Comparison of ENCODE assay signal across 8 cellular contexts in the genomic region with DNA sequence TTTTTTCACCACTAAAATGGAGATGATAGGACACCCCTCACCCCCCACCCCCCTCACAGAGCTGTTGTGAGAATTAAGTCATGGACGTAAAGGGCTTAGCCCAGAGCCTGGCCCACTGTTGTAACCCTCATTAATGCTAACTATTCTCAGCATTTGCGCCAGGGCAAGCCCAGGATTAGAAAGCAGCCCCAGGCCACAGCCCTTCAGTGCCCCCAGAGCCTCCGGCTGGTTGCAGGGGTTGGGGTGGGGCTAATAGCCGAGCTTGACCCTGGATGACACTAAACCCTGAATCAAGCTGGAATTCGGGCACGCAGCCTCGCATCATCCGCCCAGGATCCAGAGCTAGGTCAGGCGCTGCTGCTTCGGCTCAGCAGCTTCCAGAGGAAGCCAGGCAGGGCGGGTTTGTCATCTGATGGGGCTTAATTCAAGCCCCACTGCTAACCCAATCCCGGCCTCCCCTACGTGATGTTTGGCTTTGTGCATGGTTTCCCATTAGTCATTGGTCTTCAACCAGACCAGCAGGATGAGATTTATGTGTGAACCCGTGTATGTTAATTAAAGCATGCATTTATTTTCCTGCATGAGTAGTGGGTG. TPM values are rescaled to one million over a fixed set of nuclear protein-coding genes. Genes with fewer than 3 reads are reported as not detected.
DNase-seq lines count a peak whose midpoint lies in the region; ATAC-seq and TF ChIP-seq lines count a peak whose summit lies in the region.

No MANE protein-coding gene starts in this region.

- H3K27ac ChIP-seq in gastroesophageal sphincter (peak overlapping the region in 3 of 4 donors; percentile 81 to 88 (median 86)), trophoblast cell (ENCODE audit: low read depth, low read length) (no peak overlapping the region)

- H3K4me3 ChIP-seq in gastroesophageal sphincter = peak overlapping the region in 1 of 2 donors; percentile 94
- H3K4me3 ChIP-seq in trophoblast cell (ENCODE audit: low read depth, low read length) = no peak overlapping the region

- peaks cover 7% of the 10 kb centered on the region for H3K79me1 ChIP-seq in trophoblast cell (ENCODE audit: low read length)

- no peaks in the 10 kb centered on the region for H3K27me3 Mint-ChIP-seq in activated CD8-positive, alpha-beta memory T cell treated with anti-CD3 and anti-CD28 coated beads, Interleukin-2, amount 10 ng/mL, durations not matched to agents 7 days and 5 days
- H3K27me3 Mint-ChIP-seq in activated B cell treated with CpG ODN at 0.5 μM for 24 hours = no peaks in the 10 kb centered on the region

- no peaks in the 10 kb centered on the region for H3K9me3 Mint-ChIP-seq in activated CD8-positive, alpha-beta memory T cell treated with anti-CD3 and anti-CD28 coated beads, Interleukin-2, amount 10 ng/mL, durations not matched to agents 7 days and 5 days (ENCODE audit: low read depth)
- H3K9me3 Mint-ChIP-seq in activated B cell treated with CpG ODN at 0.5 μM for 24 hours = no peaks in the 10 kb centered on the region

- H2AK5ac ChIP-seq in trophoblast cell (ENCODE audit: low read length) = no peak overlapping the region

- CTCF ChIA-PET in activated CD8-positive, alpha-beta memory T cell treated with anti-CD3 and anti-CD28 coated beads, Interleukin-2, amount 10 ng/mL, durations not matched to agents 7 days and 5 days (lab: Charles Lee) = interaction anchor here (0.9 to 1.5 kb wide), 6 partner anchors 7 to 266 kb away, joined by 3 to 8 read pairs (median 3); no protein-coding TSS in a partner anchor
- CTCF ChIA-PET in activated B cell treated with CpG ODN at 0.5 μM for 24 hours (lab: Charles Lee) = interaction anchor here (0.6 to 0.9 kb wide), 2 partner anchors 16 to 95 kb away, joined by 3 to 4 read pairs; no protein-coding TSS in a partner anchor

- no peak overlapping the region for H3K9ac ChIP-seq in trophoblast cell (ENCODE audit: low read length)

- POLR2A ChIA-PET in activated B cell treated with CpG ODN at 0.5 μM for 24 hours (lab: Charles Lee) = interaction anchor here (0.6 to 1.4 kb wide), 7 partner anchors 9 to 409 kb away, joined by 3 to 17 read pairs (median 5); partner anchors contain the start of genes CNTRL and FBXW2

- H3K4me3 Mint-ChIP-seq in activated CD8-positive, alpha-beta memory T cell treated with anti-CD3 and anti-CD28 coated beads, Interleukin-2, amount 10 ng/mL, durations not matched to agents 7 days and 5 days = peak overlapping the region; percentile 78
- H3K4me3 Mint-ChIP-seq in activated B cell treated with CpG ODN at 0.5 μM for 24 hours = peak overlapping the region; percentile 87

- intact Hi-C loops in activated B cell treated with CpG ODN at 0.5 μM for 24 hours (cut with micrococcal nuclease) = loop anchor here (2.0 kb wide), 3 partner anchors 23 to 153 kb away; partner anchors contain the start of gene PSMD5

- TF ChIP-seq POLR2A in gastroesophageal sphincter (IDR thresholded peaks at IDR 0.05) = no peak

- no peak overlapping the region for H3K23ac ChIP-seq in trophoblast cell (ENCODE audit: low read length)

- H3K14ac ChIP-seq in trophoblast cell (ENCODE audit: low read length) = no peak overlapping the region

- peak overlapping the region; percentile 20 for H2AFZ ChIP-seq in trophoblast cell (ENCODE audit: insufficient read depth, low read length, poor library complexity)

- peak overlapping the region; percentile 92 for H3K4me2 ChIP-seq in trophoblast cell (ENCODE audit: low read length)

- H4K8ac ChIP-seq in trophoblast cell (ENCODE audit: low read depth, low read length) = no peak overlapping the region

- H3K27me3 ChIP-seq in gastroesophageal sphincter (no peaks in the 10 kb centered on the region), trophoblast cell (ENCODE audit: insufficient read depth, low read length) (peaks cover 10% of the 10 kb centered on the region)

- H3K79me2 ChIP-seq in trophoblast cell (ENCODE audit: control insufficient read depth, insufficient read depth, low read length, poor library complexity) = peaks cover 5% of the 10 kb centered on the region

- DNase-seq in activated CD8-positive, alpha-beta memory T cell treated with anti-CD3 and anti-CD28 coated beads, Interleukin-2, amount 10 ng/mL, durations not matched to agents 7 days and 5 days = no peak
- DNase-seq in activated CD8-positive, alpha-beta memory T cell treated with anti-CD3 and anti-CD28 coated beads for 24 hours = no peak
- DNase-seq in activated B cell treated with CpG ODN at 0.5 μM for 24 hours = no peak
- DNase-seq in trophoblast cell = peak; percentile 75 to 77
- no peak for DNase-seq in NCI-H1048 (lab: John Stamatoyannopoulos, UW)

- TF ChIP-seq CTCF in activated B cell treated with CpG ODN at 0.5 μM for 24 hours (IDR thresholded peaks at IDR 0.05) (no peak), gastroesophageal sphincter (IDR thresholded peaks at IDR 0.05) (no peak)

- H3K4ac ChIP-seq in trophoblast cell (ENCODE audit: low read depth, low read length) = no peak overlapping the region

- no peaks in the 10 kb centered on the region for H3K36me3 ChIP-seq in gastroesophageal sphincter
- no peaks in the 10 kb centered on the region for H3K36me3 ChIP-seq in trophoblast cell (ENCODE audit: control insufficient read depth in 1 of 2, insufficient read depth in 2 of 2, low read length in 2 of 2)

- H3K4me1 ChIP-seq in gastroesophageal sphincter = peaks cover 0 to 45% (median 3%) of the 10 kb centered on the region in 3 donors
- H3K4me1 ChIP-seq in trophoblast cell (ENCODE audit: control insufficient read depth in 1 of 2, insufficient read depth in 2 of 2, low read length in 2 of 2) = peaks cover 6% of the 10 kb centered on the region in 2 experiments

- no peaks in the 10 kb centered on the region for H3K36me3 Mint-ChIP-seq in activated CD8-positive, alpha-beta memory T cell treated with anti-CD3 and anti-CD28 coated beads, Interleukin-2, amount 10 ng/mL, durations not matched to agents 7 days and 5 days
- peaks cover 6% of the 10 kb centered on the region for H3K36me3 Mint-ChIP-seq in activated B cell treated with CpG ODN at 0.5 μM for 24 hours (ENCODE audit: low read depth)

- H2BK5ac ChIP-seq in trophoblast cell (ENCODE audit: low read depth, low read length, poor library complexity) = no peak overlapping the region

- peaks cover 34% of the 10 kb centered on the region for H3K4me1 Mint-ChIP-seq in activated CD8-positive, alpha-beta memory T cell treated with anti-CD3 and anti-CD28 coated beads, Interleukin-2, amount 10 ng/mL, durations not matched to agents 7 days and 5 days
- peaks cover 33% of the 10 kb centered on the region for H3K4me1 Mint-ChIP-seq in activated B cell treated with CpG ODN at 0.5 μM for 24 hours

- H2BK12ac ChIP-seq in trophoblast cell (ENCODE audit: low read length) = no peak overlapping the region

- WGBS in gastroesophageal sphincter (ENCODE audit: low coverage in 1 of 2), 2 donors = 25 to 29% methylated on average over 5 to 7 of the region's 14 CpGs
- no CpG with 5 or more reads among the region's 14 CpGs for WGBS in trophoblast cell (ENCODE audit: extremely low coverage, insufficient coverage, insufficient read length)

- H3K9me3 ChIP-seq in gastroesophageal sphincter = no peaks in the 10 kb centered on the region
- no peaks in the 10 kb centered on the region for H3K9me3 ChIP-seq in trophoblast cell (ENCODE audit: insufficient read depth, low read depth, low read length)

- no peak overlapping the region for H4K12ac ChIP-seq in trophoblast cell (ENCODE audit: low read depth, low read length)

- no peak overlapping the region for H3K18ac ChIP-seq in trophoblast cell (ENCODE audit: low read length)

- H3K27ac Mint-ChIP-seq in activated CD8-positive, alpha-beta memory T cell treated with anti-CD3 and anti-CD28 coated beads, Interleukin-2, amount 10 ng/mL, durations not matched to agents 7 days and 5 days = no peak overlapping the region
- peak overlapping the region; percentile 65 for H3K27ac Mint-ChIP-seq in activated B cell treated with CpG ODN at 0.5 μM for 24 hours

- ATAC-seq in activated CD8-positive, alpha-beta memory T cell treated with anti-CD3 and anti-CD28 coated beads, Interleukin-2, amount 10 ng/mL, durations not matched to agents 7 days and 5 days = no peak
- no peak for ATAC-seq in activated B cell treated with CpG ODN at 0.5 μM for 24 hours (ENCODE audit: low read depth)
- peak; percentile 18 for ATAC-seq in gastroesophageal sphincter
- ATAC-seq in HG03097 (IDR thresholded peaks at IDR 0.05; ENCODE audit: low FRiP score, unreplicated experiment) = no peak
- no peak for ATAC-seq in GM19452 (IDR thresholded peaks at IDR 0.05; ENCODE audit: unreplicated experiment)

- no peak overlapping the region for H4K91ac ChIP-seq in trophoblast cell (ENCODE audit: low read depth, low read length)

- H2BK120ac ChIP-seq in trophoblast cell (ENCODE audit: insufficient read depth, low read length, poor library complexity) = no peak overlapping the region

- TF ChIP-seq EP300 in gastroesophageal sphincter (IDR thresholded peaks at IDR 0.05) = no peak

RNA-seq across cellular contexts. Expression of gene MEGF9, which starts 1.2 kb away (rescaled TPM):
- 1 to 10 TPM; 6.4 to 6.7 TPM for total RNA-seq in activated CD8-positive, alpha-beta memory T cell treated with anti-CD3 and anti-CD28 coated beads, Interleukin-2, amount 10 ng/mL, durations not matched to agents 7 days and 5 days
- total RNA-seq in activated B cell treated with CpG ODN at 0.5 μM for 24 hours (8.5 and 9.0 TPM in 2 replicates), gastroesophageal sphincter (10 to 100 TPM; 19.7 to 24.7 (median 21.5) TPM)
- 3.9 and 4.1 TPM in 2 replicates for polyA plus RNA-seq in trophoblast cell (2013)

Comparison
In these comparisons a context has a peak if more than half of its experiments do, and no peak if none do; other contexts are left out.
1. DNase-seq: peak in trophoblast cell (2 of 2); none in activated CD8-positive, alpha-beta memory T cell treated with anti-CD3 and anti-CD28 coated beads, Interleukin-2, amount 10 ng/mL, durations not matched to agents 7 days and 5 days (single experiment), activated CD8-positive, alpha-beta memory T cell treated with anti-CD3 and anti-CD28 coated beads for 24 hours (single experiment), activated B cell treated with CpG ODN at 0.5 μM for 24 hours (single experiment) and NCI-H1048 (single experiment).